1 cellular context compared by ENCODE assay signal in the genomic region with DNA sequence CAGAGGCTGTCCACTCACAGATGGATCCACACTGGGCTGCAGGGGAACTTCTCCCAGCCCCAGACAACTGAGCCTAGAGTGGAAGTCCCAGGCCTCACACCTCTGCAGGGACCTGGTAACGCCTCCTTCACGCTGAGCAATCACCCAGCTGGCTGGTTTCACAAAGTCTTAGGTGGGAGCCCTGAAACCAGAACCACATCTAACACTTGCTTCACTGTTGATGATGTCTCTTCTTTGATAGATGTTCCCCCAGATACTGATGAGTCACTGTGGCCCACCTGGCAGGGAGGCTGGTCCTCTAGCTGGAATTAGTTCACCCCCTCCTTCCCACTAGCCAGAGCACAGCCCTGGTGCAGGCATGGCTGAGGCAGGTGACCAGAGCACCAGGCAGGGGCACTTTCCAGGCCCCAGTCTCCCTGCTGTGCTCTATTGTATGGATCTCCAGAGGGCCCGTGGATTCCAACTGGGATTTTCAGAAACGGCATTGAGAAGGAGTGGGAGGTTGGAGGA.
TF ChIP-seq lines count a peak whose summit lies in the region.

No MANE protein-coding gene starts in this region.

TF ChIP-seq in HepG2, 621 proteins besides CTCF, POLR2A, EP300 and RAD21 (continued from another document):
- TF ChIP-seq CERS6 (CRISPR knock-in tag; IDR thresholded peaks at IDR 0.05): no peak
- TF ChIP-seq ZNF24 (IDR thresholded peaks at IDR 0.05): no peak
